In the genomic region with DNA sequence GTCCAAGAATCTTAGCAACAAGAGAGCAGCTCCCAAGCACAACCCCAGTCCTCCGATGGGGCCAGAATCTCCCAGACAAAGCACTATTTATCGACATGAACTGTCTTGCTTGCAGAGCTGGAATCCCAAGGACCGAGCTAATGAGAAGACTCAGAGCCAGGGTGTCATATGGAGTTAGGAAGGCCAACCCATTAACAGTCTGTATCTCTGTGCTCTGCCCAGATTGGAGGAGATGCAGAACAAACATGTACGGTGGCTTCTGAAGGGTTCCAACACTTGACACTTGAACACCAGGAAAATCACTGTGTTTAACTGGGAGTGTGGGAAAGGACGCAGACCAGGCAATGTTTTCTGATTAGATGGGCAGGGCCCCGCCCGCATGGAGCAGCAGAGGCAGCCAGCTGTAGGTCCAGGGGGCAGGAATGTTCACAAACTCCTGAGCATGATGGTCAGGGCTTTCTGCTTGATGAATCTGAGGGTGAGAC, we compare ENCODE assay signal across 11 cellular contexts. TPM values are rescaled to one million over a fixed set of nuclear protein-coding genes. Genes with fewer than 3 reads are reported as not detected.
DNase-seq lines count a peak whose midpoint lies in the region; ATAC-seq, FAIRE-seq and TF ChIP-seq lines count a peak whose summit lies in the region.
"Had no signal": no experiment of that assay in that cellular context is flagged by ENCODE, and none has a peak within 500 bp of the region (broad histone marks: within the 10 kb centered on the region; RNA-seq: fewer than 3 reads in every experiment).

No MANE protein-coding gene starts in this region.

- H3K27me3 ChIP-seq in PC-3 (ENCODE audit: low read length), result no peaks in the 10 kb centered on the region
- no peaks in the 10 kb centered on the region for H3K27me3 ChIP-seq in prostate gland (replicated peaks; ENCODE audit: insufficient read depth)
- H3K27me3 ChIP-seq: thyroid gland had no signal

- BruUV-seq in Calu3 (replicated peaks; lab: Mats Ljungman, UMichigan), result no TSS peak
- no TSS peak for BruUV-seq in PC-3 (replicated peaks; lab: Mats Ljungman, UMichigan)

- no peak for FAIRE-seq in HTR-8/SVneo (lab: Jason Lieb, UNC)

- H3K9me3 Mint-ChIP-seq in Calu3 (ENCODE audit: low read depth, unreplicated experiment), result peaks cover under 1% of the 10 kb centered on the region

- H3K4me2 ChIP-seq in PC-3 (ENCODE audit: low read length), result peak overlapping the region; percentile 58

- no peaks in the 10 kb centered on the region for H3K36me3 Mint-ChIP-seq in Calu3 (ENCODE audit: insufficient read depth, unreplicated experiment)

- H3K4me1 Mint-ChIP-seq in Calu3 (ENCODE audit: low read depth, unreplicated experiment), result peaks cover 56% of the 10 kb centered on the region

- 24% methylated on average over 7 of the region's 7 CpGs for WGBS in prostate gland

- H3K9ac ChIP-seq in PC-3 (ENCODE audit: low read length), result peak overlapping the region; percentile 45; the same call in 1 of the 2 replicates

- H3K27ac Mint-ChIP-seq in Calu3 (ENCODE audit: unreplicated experiment), result peak overlapping the region; percentile 76

- H3F3A ChIP-seq in PC-3 (ENCODE audit: low read length, unreplicated experiment), result peaks cover 9% of the 10 kb centered on the region

- intact Hi-C loops in Calu3 (cut with micrococcal nuclease; ENCODE audit: unreplicated experiment), result loop anchor here (5.0 kb wide), 1 partner anchor 35 kb away; the partner anchor contains the start of gene PPP1R3C
- intact Hi-C loops in PC-3 (cut with micrococcal nuclease), result no loop called here
- intact Hi-C loops in prostate gland (cut with DNase I), result no loop called here

- CTCF ChIA-PET in Calu3 (lab: Charles Lee) (interaction anchor here (1.4 to 2.2 kb wide), 2 partner anchors 11 to 35 kb away, joined by 5 to 6 read pairs; partner anchors contain the start of gene PPP1R3C), PC-3 (lab: Charles Lee) (no interaction called here)

- H3K27ac ChIP-seq in PC-3 (ENCODE audit: low read length) (peak overlapping the region; percentile 87), prostate gland (peak overlapping the region; percentile 23 to 51)
- H3K27ac ChIP-seq: thyroid gland had no signal

- no peak for TF ChIP-seq CTCF in Calu3 (IDR thresholded peaks at IDR 0.05; ENCODE audit: unreplicated experiment)
- no peak for TF ChIP-seq CTCF in PC-3 (conservative IDR thresholded peaks at IDR 0.05; ENCODE audit: low read depth, low read length)
- TF ChIP-seq CTCF in fibroblast of pulmonary artery (IDR thresholded peaks at IDR 0.05; ENCODE audit: low read length, missing control alignments), result no peak
- no peak for TF ChIP-seq CTCF in prostate gland (IDR thresholded peaks at IDR 0.05)

- 0 out of 2 replicates have a peak overlapping the region, but pooled peaks have one; percentile 25 for H2AFZ ChIP-seq in PC-3 (ENCODE audit: low read length)

- H3K4me1 ChIP-seq in PC-3 (ENCODE audit: insufficient read depth, low read length) (peaks cover 34% of the 10 kb centered on the region), prostate gland (replicated peaks) (no peaks in the 10 kb centered on the region)

- no peaks in the 10 kb centered on the region for H3K27me3 Mint-ChIP-seq in Calu3 (ENCODE audit: unreplicated experiment)

- DNase-seq in Calu3, result peak; percentile 24
- DNase-seq in PC-3, result no peak
- peak; percentile 65 for DNase-seq in fibroblast of pulmonary artery (ENCODE audit: low read depth)
- DNase-seq in prostate gland (ENCODE audit: low spot score), result no peak
- no peak for DNase-seq in HTR-8/SVneo (ENCODE audit: insufficient read length, low spot score)
- no peak for DNase-seq in AG08395 (ENCODE audit: low spot score)
- DNase-seq: activated T-cell treated with anti-CD3 and anti-CD28 coated beads for 4 hours, DND-41, thyroid gland had no signal

- H3K9me2 ChIP-seq in PC-3 (replicated peaks; ENCODE audit: low read length), result no peaks in the 10 kb centered on the region

- H3K36me3 ChIP-seq in PC-3 (ENCODE audit: low read depth, low read length) (no peaks in the 10 kb centered on the region), prostate gland (no peaks in the 10 kb centered on the region)
- H3K36me3 ChIP-seq: thyroid gland had no signal

- no peak for ATAC-seq in PC-3
- no peak for ATAC-seq in activated CD4-positive, CD25-positive, alpha-beta regulatory T cell treated with anti-CD3 and anti-CD28 coated beads, Interleukin-2, amount 50 U/mL, for 24 hours
- ATAC-seq in HG02970 (IDR thresholded peaks at IDR 0.05; ENCODE audit: low FRiP score, unreplicated experiment), result no peak

- POLR2A ChIA-PET in PC-3 (lab: Charles Lee; ENCODE audit: unreplicated experiment), result interaction anchor here (0.6 kb wide), 1 partner anchor 534 kb away, joined by 23 read pairs; no protein-coding TSS in a partner anchor

- TF ChIP-seq POLR2A in prostate gland (IDR thresholded peaks at IDR 0.05), result no peak

- no peaks in the 10 kb centered on the region for H4K20me1 ChIP-seq in PC-3 (ENCODE audit: low read length)

- H3K9me3 ChIP-seq in PC-3 (ENCODE audit: low read length) (no peaks in the 10 kb centered on the region), prostate gland (no peaks in the 10 kb centered on the region)
- H3K9me3 ChIP-seq: thyroid gland had no signal

- H3K4me3 ChIP-seq in PC-3 (ENCODE audit: low read length) (no peak overlapping the region), fibroblast of pulmonary artery (replicated peaks; ENCODE audit: low read depth, low read length) (no peak overlapping the region), prostate gland (no peak overlapping the region)
- H3K4me3 ChIP-seq: thyroid gland had no signal

- H3K79me2 ChIP-seq in PC-3 (ENCODE audit: low read length), result no peaks in the 10 kb centered on the region

- H3K4me3 Mint-ChIP-seq in Calu3 (ENCODE audit: low read depth, unreplicated experiment), result no peak overlapping the region

RNA-seq across cellular contexts. Expression of gene PPP1R3C, which starts 35.4 kb away (rescaled TPM):
- total RNA-seq in Calu3 (2022) (5.5 and 7.8 TPM in 2 replicates), PC-3 (2014; rRNA removed) (0.17 TPM in 1 of 2 replicates, not detected in the other), prostate gland (10 to 100 TPM; 10.6 to 20.5 TPM)

Comparison
In these comparisons a context has a peak if more than half of its experiments do, and no peak if none do; other contexts are left out.
1. DNase-seq: peak in Calu3 (single experiment) and fibroblast of pulmonary artery (single experiment); none in PC-3 (single experiment), prostate gland (single experiment), HTR-8/SVneo (single experiment) and AG08395 (single experiment).